Comparison of ENCODE assay signal across 19 cellular contexts in genomic region chr22:47100646-47101045, GRCh38.
"Had no signal": no experiment of that assay in that cellular context is flagged by ENCODE, and none has a peak within 500 bp of the region (broad histone marks: within the 10 kb centered on the region; RNA-seq: fewer than 3 reads in every experiment).

No MANE protein-coding gene starts in this region.

- H3K4me3 ChIP-seq: heart left ventricle, lower lobe of right lung, ovary, psoas muscle, upper lobe of left lung had no signal

- DNase-seq: activated B cell treated with CpG ODN at 0.5 μM for 24 hours; activated CD4-positive, alpha-beta memory T cell treated with anti-CD3 and anti-CD28 coated beads for 36 hours; activated CD4-positive, alpha-beta T cell treated with anti-CD3 and anti-CD28 coated beads for 4 hours; activated effector memory CD4-positive, alpha-beta T cell treated with anti-CD3 and anti-CD28 coated beads, Interleukin-2, amount 50 U/mL, for 16 hours; activated naive CD4-positive, alpha-beta T cell treated with anti-CD3 and anti-CD28 coated beads, Interleukin-2, amount 10 ng/mL, durations not matched to agents 7 days and 5 days; activated naive CD8-positive, alpha-beta T cell treated with anti-CD3 and anti-CD28 coated beads, Interleukin-2, amount 50 U/mL, for 24 hours; activated T-cell treated with anti-CD3 and anti-CD28 coated beads for 4 hours; effector memory CD4-positive, alpha-beta T cell; heart left ventricle; left colon; lower lobe of right lung; naive B cell; ovary; psoas muscle; right cardiac atrium; stimulated activated CD4-positive, alpha-beta T cell treated with anti-CD3 and anti-CD28 coated beads, Interleukin-4, amount 100 ng/mL, for 24 hours; stimulated activated naive CD8-positive, alpha-beta T cell treated with anti-CD3 and anti-CD28 coated beads, Interleukin-15, Interleukin-2, amounts not matched to agents 100 U/mL and 50 U/mL, for 24 hours; T-helper 1 cell; upper lobe of left lung had no signal

- H3K27me3 ChIP-seq: heart left ventricle, ovary, upper lobe of left lung had no signal

- H3K9me3 ChIP-seq: heart left ventricle, lower lobe of right lung, ovary, psoas muscle, upper lobe of left lung had no signal

- H3K36me3 ChIP-seq: heart left ventricle, lower lobe of right lung, ovary, upper lobe of left lung had no signal

- H3K4me1 ChIP-seq: lower lobe of right lung, psoas muscle had no signal

- H3K27ac ChIP-seq: heart left ventricle, lower lobe of right lung, ovary, psoas muscle, upper lobe of left lung had no signal

- ATAC-seq: heart left ventricle; left colon; right cardiac atrium; stimulated activated naive CD8-positive, alpha-beta T cell treated with anti-CD3 and anti-CD28 coated beads, Interleukin-15, Interleukin-2, amounts not matched to agents 100 U/mL and 50 U/mL, for 24 hours had no signal
